Comparison of ENCODE assay signal across 9 cellular contexts in the genomic region with DNA sequence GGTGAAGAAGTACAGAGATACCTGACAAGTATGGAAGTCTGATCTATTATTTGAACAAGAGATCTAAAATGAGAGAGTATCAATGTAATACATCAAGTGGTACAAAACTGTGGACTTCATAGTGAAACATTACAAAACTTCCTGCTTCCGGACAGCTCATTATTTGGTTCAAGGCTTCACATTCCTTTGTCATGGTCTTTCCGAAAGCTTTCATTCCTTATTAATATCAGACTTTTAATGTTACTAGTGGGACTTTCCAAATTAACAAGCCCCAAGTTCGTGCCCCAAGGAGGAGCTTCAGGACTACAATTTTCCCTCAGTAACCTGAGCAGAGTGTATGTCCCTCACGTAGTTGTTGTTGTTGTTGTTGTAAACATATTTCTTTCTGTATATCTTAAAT. TPM values are rescaled to one million over a fixed set of nuclear protein-coding genes. Genes with fewer than 3 reads are reported as not detected.
DNase-seq lines count a peak whose midpoint lies in the region; ATAC-seq and TF ChIP-seq lines count a peak whose summit lies in the region.
"Had no signal": no experiment of that assay in that cellular context is flagged by ENCODE, and none has a peak within 500 bp of the region (broad histone marks: within the 10 kb centered on the region; RNA-seq: fewer than 3 reads in every experiment).

No MANE protein-coding gene starts in this region.

- ATAC-seq in HG03097 (IDR thresholded peaks at IDR 0.05; ENCODE audit: low FRiP score, unreplicated experiment) (no peak), HG03460 (IDR thresholded peaks at IDR 0.05; ENCODE audit: unreplicated experiment) (no peak)

- H3K4me3 ChIP-seq in SU-DHL-6 (ENCODE audit: insufficient read depth, low read length, poor library complexity, severe bottlenecking) (peak overlapping the region; percentile 81), esophagus (ENCODE audit: low read depth in 1 of 2, low read length in 2 of 2) (peak overlapping the region; percentile 98)

- H3K4me1 Mint-ChIP-seq in activated T-cell treated with anti-CD3 and anti-CD28 coated beads, Interleukin-2, amount 50 U/mL, for 24 hours (ENCODE audit: low read depth): peaks cover 60% of the 10 kb centered on the region
- H3K4me1 Mint-ChIP-seq in osteocyte (ENCODE audit: unreplicated experiment): peaks cover 67% of the 10 kb centered on the region

- no peak for TF ChIP-seq CTCF in SU-DHL-6 (IDR thresholded peaks at IDR 0.05; ENCODE audit: insufficient read depth, low read length, poor library complexity, severe bottlenecking)
- TF ChIP-seq CTCF in osteocyte (IDR thresholded peaks at IDR 0.05): no peak

- no peaks in the 10 kb centered on the region for H3K27me3 ChIP-seq in SU-DHL-6 (ENCODE audit: low read length)
- no peaks in the 10 kb centered on the region for H3K27me3 ChIP-seq in esophagus (ENCODE audit: control insufficient read depth in 1 of 2, insufficient read depth in 2 of 2, low read length in 2 of 2)

- H3K4me1 ChIP-seq in esophagus (ENCODE audit: control insufficient read depth in 2 of 2, insufficient read depth in 2 of 2, low read length in 1 of 2): peaks cover 0 to 4% of the 10 kb centered on the region in 2 donors

- H3K9me3 ChIP-seq in SU-DHL-6 (ENCODE audit: insufficient read depth, low read length) (no peaks in the 10 kb centered on the region), esophagus (ENCODE audit: control insufficient read depth in 2 of 2, insufficient read depth in 1 of 2, low read depth in 1 of 2, low read length in 1 of 2) (no peaks in the 10 kb centered on the region)

- no peaks in the 10 kb centered on the region for H4K20me1 ChIP-seq in SU-DHL-6 (ENCODE audit: low read depth, low read length)

- peaks cover 58% of the 10 kb centered on the region for H3K79me2 ChIP-seq in SU-DHL-6 (ENCODE audit: insufficient read depth, low read length)

- WGBS in esophagus, 2 donors: 1 to 3% methylated on average over 4 of the region's 4 CpGs

- H3K36me3 Mint-ChIP-seq in activated T-cell treated with anti-CD3 and anti-CD28 coated beads, Interleukin-2, amount 50 U/mL, for 24 hours (ENCODE audit: low read depth): peaks cover 33% of the 10 kb centered on the region
- H3K36me3 Mint-ChIP-seq in osteocyte (ENCODE audit: unreplicated experiment): no peaks in the 10 kb centered on the region

- H3K9ac ChIP-seq in SU-DHL-6 (ENCODE audit: low read length): peak overlapping the region; percentile 85

- H3K27me3 Mint-ChIP-seq in activated T-cell treated with anti-CD3 and anti-CD28 coated beads, Interleukin-2, amount 50 U/mL, for 24 hours: no peaks in the 10 kb centered on the region
- H3K27me3 Mint-ChIP-seq in osteocyte (ENCODE audit: unreplicated experiment): no peaks in the 10 kb centered on the region

- peak overlapping the region; percentile 88 for H3K4me2 ChIP-seq in SU-DHL-6 (ENCODE audit: low read depth, low read length, poor library complexity, severe bottlenecking)

- no peaks in the 10 kb centered on the region for H3K9me2 ChIP-seq in SU-DHL-6 (replicated peaks; ENCODE audit: insufficient read depth, low read length)

- peak overlapping the region; percentile 97 for H3K27ac Mint-ChIP-seq in activated T-cell treated with anti-CD3 and anti-CD28 coated beads, Interleukin-2, amount 50 U/mL, for 24 hours
- H3K27ac Mint-ChIP-seq in osteocyte (ENCODE audit: unreplicated experiment): peak overlapping the region; percentile 97

- no peaks in the 10 kb centered on the region for H3K9me3 Mint-ChIP-seq in activated T-cell treated with anti-CD3 and anti-CD28 coated beads, Interleukin-2, amount 50 U/mL, for 24 hours
- no peaks in the 10 kb centered on the region for H3K9me3 Mint-ChIP-seq in osteocyte (ENCODE audit: unreplicated experiment)

- H3K27ac ChIP-seq in SU-DHL-6 (ENCODE audit: low read depth, low read length): peak overlapping the region; percentile 72
- H3K27ac ChIP-seq in esophagus (ENCODE audit: low read depth in 2 of 2, low read length in 1 of 2): peak overlapping the region; percentile 90 to 96

- H2AFZ ChIP-seq in SU-DHL-6 (ENCODE audit: low read depth, low read length, severe bottlenecking): no peak overlapping the region

- H3F3A ChIP-seq in SU-DHL-6 (ENCODE audit: insufficient read depth): peaks cover 5% of the 10 kb centered on the region; the same call in 1 of the 2 replicates

- H3K36me3 ChIP-seq in SU-DHL-6 (ENCODE audit: low read length): no peaks in the 10 kb centered on the region
- no peaks in the 10 kb centered on the region for H3K36me3 ChIP-seq in esophagus (ENCODE audit: control insufficient read depth in 2 of 2, insufficient read depth in 2 of 2, low read length in 1 of 2)

- peak overlapping the region; percentile 92 for H3K4me3 Mint-ChIP-seq in activated T-cell treated with anti-CD3 and anti-CD28 coated beads, Interleukin-2, amount 50 U/mL, for 24 hours
- peak overlapping the region; percentile 91 for H3K4me3 Mint-ChIP-seq in osteocyte (ENCODE audit: unreplicated experiment)

- no peak for DNase-seq in activated T-cell treated with anti-CD3 and anti-CD28 coated beads, Interleukin-2, amount 50 U/mL, for 24 hours
- no peak for DNase-seq in activated T-cell treated with anti-CD3 and anti-CD28 coated beads, Interleukin-2, amount 50 U/mL, for 48 hours
- DNase-seq in osteocyte (ENCODE audit: extremely low spot score, unreplicated experiment) (no peak), NCI-H1092 treated with DMSO at 0.1 percent for 48 hours (lab: John Stamatoyannopoulos, UW) (no peak)

RNA-seq across cellular contexts. Expression of a gene that starts 1.2 kb away (rescaled TPM):
- polyA plus RNA-seq in esophagus: 10 to 100 TPM; 16.5 to 22.1 TPM
- total RNA-seq in osteocyte: 55.9 and 64.1 TPM in 2 replicates

RNA-seq across cellular contexts. Expression of a gene that starts 36.7 kb away (rescaled TPM):
- not detected for polyA plus RNA-seq in esophagus
- total RNA-seq in osteocyte: 0.35 and 0.47 TPM in 2 replicates
- total RNA-seq: glomerular endothelial cell had no signal
